ENCODE assay signal across 10 cellular contexts in the genomic region with DNA sequence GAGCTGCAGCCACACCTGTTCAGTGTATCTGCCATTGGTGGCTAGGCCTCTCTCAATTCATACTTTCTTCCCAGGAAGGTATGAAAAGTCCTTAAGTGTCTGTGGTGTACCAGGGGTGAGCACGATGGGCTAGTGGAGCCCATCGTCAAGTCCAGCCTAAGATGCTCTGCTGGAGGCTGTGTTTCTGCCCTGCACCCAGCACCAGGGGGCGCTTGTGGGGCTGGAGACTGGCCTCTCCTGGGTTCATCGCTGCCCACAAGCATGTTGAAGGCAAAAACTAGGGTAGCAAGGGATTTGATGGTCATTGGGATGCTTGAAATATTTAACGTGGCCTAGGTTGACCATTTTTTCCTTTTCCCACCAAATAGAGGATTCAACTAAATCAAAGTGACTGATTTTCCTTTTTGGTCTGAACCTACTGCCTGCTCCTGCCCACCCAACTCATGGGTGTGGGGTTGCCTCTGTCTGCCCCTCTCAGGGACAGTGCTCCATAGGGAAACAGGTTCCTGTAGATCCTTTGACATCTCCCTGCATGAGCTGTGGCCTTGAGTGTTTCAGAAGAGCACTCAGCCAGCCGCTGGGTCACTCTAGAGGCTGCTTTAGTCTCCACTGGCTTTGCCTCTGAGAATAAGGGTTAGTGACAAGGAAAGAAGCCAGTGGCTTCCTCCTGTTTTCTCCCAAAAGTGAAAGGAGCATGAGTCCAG. TPM values are rescaled to one million over a fixed set of nuclear protein-coding genes. Genes with fewer than 3 reads are reported as not detected.
A peak's percentile ranks its signal among the peaks of the same experiment; 100 is the strongest.
DNase-seq lines count a peak whose midpoint lies in the region; ATAC-seq and TF ChIP-seq lines count a peak whose summit lies in the region.
"Had no signal": no experiment of that assay in that cellular context is flagged by ENCODE, and none has a peak within 500 bp of the region (broad histone marks: within the 10 kb centered on the region; RNA-seq: fewer than 3 reads in every experiment).

No MANE protein-coding gene starts in this region.

- no peaks in the 10 kb centered on the region for H3F3A ChIP-seq in GM23338 (replicated peaks; ENCODE audit: low read depth)

- H3K27me3 ChIP-seq in Caco-2 (replicated peaks; ENCODE audit: control insufficient read depth, insufficient read depth, low read length) (no peaks in the 10 kb centered on the region), GM23338 (ENCODE audit: insufficient read depth) (no peaks in the 10 kb centered on the region), WERI-Rb-1 (ENCODE audit: insufficient read depth, low read depth, severe bottlenecking) (no peaks in the 10 kb centered on the region), kidney epithelial cell (ENCODE audit: control insufficient read depth, insufficient read depth, low read length) (no peaks in the 10 kb centered on the region)

- no TSS peak for BruUV-seq in Caco-2 (replicated peaks; lab: Mats Ljungman, UMichigan)

- no peak overlapping the region for H2AFZ ChIP-seq in GM23338

- no peaks in the 10 kb centered on the region for H3K4me1 ChIP-seq in Caco-2
- 0 out of 2 replicates have a peak, but pooled peaks cover 6% of the 10 kb centered on the region for H3K4me1 ChIP-seq in GM23338 (ENCODE audit: insufficient read depth)

- H3K4me2 ChIP-seq in GM23338: no peak overlapping the region

- H4K20me1 ChIP-seq in GM23338 (replicated peaks; ENCODE audit: insufficient read depth): no peaks in the 10 kb centered on the region

- H3K27me3 Mint-ChIP-seq in Caco-2 (ENCODE audit: insufficient read depth, unreplicated experiment): no peaks in the 10 kb centered on the region
- H3K27me3 Mint-ChIP-seq in GM23338 (ENCODE audit: insufficient read depth, low read depth, poor library complexity): peaks cover 5% of the 10 kb centered on the region

- H3K4me3 ChIP-seq in Caco-2 (ENCODE audit: low read depth, low read length) (no peak overlapping the region), GM23338 (no peak overlapping the region), WERI-Rb-1 (ENCODE audit: low read depth, low read length) (no peak overlapping the region), kidney epithelial cell (ENCODE audit: low read depth, low read length) (no peak overlapping the region)

- H3K36me3 ChIP-seq in Caco-2 (ENCODE audit: control insufficient read depth, insufficient read depth, low read length) (no peaks in the 10 kb centered on the region), GM23338 (ENCODE audit: insufficient read depth) (no peaks in the 10 kb centered on the region), WERI-Rb-1 (no peaks in the 10 kb centered on the region), kidney epithelial cell (ENCODE audit: control insufficient read depth, insufficient read depth, low read length) (peaks cover 3% of the 10 kb centered on the region)

- TF ChIP-seq CTCF in Caco-2 (IDR thresholded peaks at IDR 0.05; ENCODE audit: insufficient read depth in 1 of 2, low read depth in 1 of 2, low read length in 1 of 2, severe bottlenecking in 1 of 2, unreplicated experiment in 1 of 2) (peak in 1 of 2 experiments; percentile 53), GM23338 (conservative IDR thresholded peaks at IDR 0.05; ENCODE audit: low read depth in 2 of 2) (peak; percentile 80 to 86), WERI-Rb-1 (IDR thresholded peaks at IDR 0.05; ENCODE audit: low read depth, low read length) (peak; percentile 83), kidney epithelial cell (IDR thresholded peaks at IDR 0.05; ENCODE audit: insufficient read depth, low read length, poor library complexity, severe bottlenecking) (peak; percentile 30)

- H3K4me1 Mint-ChIP-seq in Caco-2 (ENCODE audit: low read depth, unreplicated experiment): no peaks in the 10 kb centered on the region
- H3K4me1 Mint-ChIP-seq in GM23338: peaks cover 11% of the 10 kb centered on the region

- POLR2A ChIA-PET in Caco-2 (lab: Charles Lee): no interaction called here

- peak; percentile 38 to 53 for DNase-seq in Caco-2
- peak; percentile 74 for DNase-seq in GM23338 (ENCODE audit: low spot score)
- DNase-seq in WERI-Rb-1: peak; percentile 48
- DNase-seq in kidney epithelial cell (ENCODE audit: low read depth): no peak
- DNase-seq in NCI-H1105 (lab: John Stamatoyannopoulos, UW): no peak
- DNase-seq in T-helper 2 cell: no peak
- DNase-seq in caudate nucleus (lab: John Stamatoyannopoulos, UW): no peak
- DNase-seq: T-helper 17 cell had no signal

- no peaks in the 10 kb centered on the region for H3K9me2 ChIP-seq in GM23338 (ENCODE audit: insufficient read depth)

- H3K36me3 Mint-ChIP-seq in Caco-2 (ENCODE audit: insufficient read depth, unreplicated experiment): no peaks in the 10 kb centered on the region
- H3K36me3 Mint-ChIP-seq in GM23338 (ENCODE audit: low read depth): no peaks in the 10 kb centered on the region

- intact Hi-C loops in Caco-2 (cut with micrococcal nuclease; ENCODE audit: unreplicated experiment): loop anchor here (1.0 kb wide), 1 partner anchor 40 kb away; no protein-coding TSS in a partner anchor

- H3K27ac Mint-ChIP-seq in Caco-2 (ENCODE audit: unreplicated experiment) (no peak overlapping the region), GM23338 (no peak overlapping the region)
- H3K27ac Mint-ChIP-seq: T-helper 17 cell had no signal

- no peaks in the 10 kb centered on the region for H3K9me3 Mint-ChIP-seq in Caco-2 (ENCODE audit: unreplicated experiment)
- no peaks in the 10 kb centered on the region for H3K9me3 Mint-ChIP-seq in GM23338

- CTCF ChIA-PET in Caco-2 (lab: Charles Lee): no interaction called here

- H3K79me2 ChIP-seq in GM23338 (replicated peaks; ENCODE audit: insufficient read depth): no peaks in the 10 kb centered on the region

- H3K9me3 ChIP-seq in Caco-2 (no peaks in the 10 kb centered on the region), WERI-Rb-1 (ENCODE audit: severe bottlenecking) (no peaks in the 10 kb centered on the region)

- ATAC-seq in GM23338 (peak; percentile 95), GM21381 (IDR thresholded peaks at IDR 0.05; ENCODE audit: unreplicated experiment) (no peak)
- ATAC-seq: left colon, T-helper 17 cell had no signal

- H3K27ac ChIP-seq in GM23338 (ENCODE audit: low read depth) (no peak overlapping the region), WERI-Rb-1 (no peak overlapping the region), caudate nucleus (ENCODE audit: low read depth, low read length) (no peak overlapping the region)

- H3K4me3 Mint-ChIP-seq in Caco-2 (ENCODE audit: unreplicated experiment) (no peak overlapping the region), GM23338 (no peak overlapping the region)
- H3K4me3 Mint-ChIP-seq: T-helper 17 cell had no signal

TF ChIP-seq in GM23338, 12 proteins besides CTCF, POLR2A, EP300 and RAD21 (continues in another document):
- no peak for TF ChIP-seq CREB1 (CRISPR knock-in tag; IDR thresholded peaks at IDR 0.05; ENCODE audit: low read depth)
- TF ChIP-seq, protein P1, sequence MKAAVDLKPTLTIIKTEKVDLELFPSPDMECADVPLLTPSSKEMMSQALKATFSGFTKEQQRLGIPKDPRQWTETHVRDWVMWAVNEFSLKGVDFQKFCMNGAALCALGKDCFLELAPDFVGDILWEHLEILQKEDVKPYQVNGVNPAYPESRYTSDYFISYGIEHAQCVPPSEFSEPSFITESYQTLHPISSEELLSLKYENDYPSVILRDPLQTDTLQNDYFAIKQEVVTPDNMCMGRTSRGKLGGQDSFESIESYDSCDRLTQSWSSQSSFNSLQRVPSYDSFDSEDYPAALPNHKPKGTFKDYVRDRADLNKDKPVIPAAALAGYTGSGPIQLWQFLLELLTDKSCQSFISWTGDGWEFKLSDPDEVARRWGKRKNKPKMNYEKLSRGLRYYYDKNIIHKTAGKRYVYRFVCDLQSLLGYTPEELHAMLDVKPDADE (IDR thresholded peaks at IDR 0.05): no peak

RNA-seq across cellular contexts. Expression of a gene that starts 59.0 kb away (rescaled TPM):
- total RNA-seq in Caco-2 (2022) (40.7 and 49.7 TPM in 2 replicates), kidney epithelial cell (185 and 195 TPM in 2 replicates)
- total RNA-seq in GM23338 (2014; rRNA removed; shearing (Covaris generic)): 167 and 173 TPM in 2 replicates
- 124 and 136 TPM in 2 replicates for polyA plus RNA-seq in GM23338 (2016; fragmentation: Nextera tagmentation; extraction: Ambion mirVana)

RNA-seq across cellular contexts. Expression of a gene that starts 59.2 kb away (rescaled TPM):
- total RNA-seq in Caco-2 (2022) (3.9 and 4.9 TPM in 2 replicates), kidney epithelial cell (5.8 and 6.0 TPM in 2 replicates)
- 8.4 and 8.6 TPM in 2 replicates for total RNA-seq in GM23338 (2014; rRNA removed; shearing (Covaris generic))
- 3.1 and 5.2 TPM in 2 replicates for polyA plus RNA-seq in GM23338 (2016; fragmentation: Nextera tagmentation; extraction: Ambion mirVana)

Comparison
In these comparisons a context has a peak if more than half of its experiments do, and no peak if none do; other contexts are left out.
1. DNase-seq: peak in Caco-2 (2 of 2), GM23338 (single experiment) and WERI-Rb-1 (single experiment); none in kidney epithelial cell (single experiment), NCI-H1105 (single experiment), T-helper 2 cell (0 of 5) and caudate nucleus (0 of 61).